ENCODE assay signal across 24 cellular contexts in the genomic region with DNA sequence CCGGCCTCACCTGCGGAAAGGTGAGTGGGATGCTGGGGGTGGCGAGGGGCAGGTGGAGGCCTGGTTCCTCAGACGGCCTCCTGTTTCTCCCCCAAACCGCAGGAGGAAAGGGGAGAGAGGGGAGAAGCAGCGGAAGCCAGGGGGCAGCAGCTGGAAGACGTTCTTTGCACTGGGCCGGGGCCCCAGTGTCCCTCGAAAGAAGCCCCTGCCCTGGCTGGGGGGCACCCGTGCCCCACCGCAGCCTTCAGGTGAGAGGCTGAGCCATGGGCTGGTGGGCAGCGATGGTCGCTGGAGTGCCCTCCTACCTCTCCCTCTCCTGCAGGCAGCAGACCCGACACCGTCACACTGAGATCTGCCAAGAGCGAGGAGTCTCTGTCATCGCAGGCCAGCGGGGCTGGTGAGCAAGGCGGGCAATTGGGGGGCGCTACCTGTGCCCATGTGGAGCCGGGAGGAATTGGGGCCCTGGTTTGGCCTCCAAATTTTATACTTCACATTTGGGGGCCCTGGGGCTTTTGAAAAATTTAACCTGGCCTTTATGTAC. TPM values are rescaled to one million over a fixed set of nuclear protein-coding genes. Genes with fewer than 3 reads are reported as not detected.
DNase-seq lines count a peak whose midpoint lies in the region; ATAC-seq, FAIRE-seq and TF ChIP-seq lines count a peak whose summit lies in the region.
"Had no signal": no experiment of that assay in that cellular context is flagged by ENCODE, and none has a peak within 500 bp of the region (broad histone marks: within the 10 kb centered on the region; RNA-seq: fewer than 3 reads in every experiment).

No MANE protein-coding gene starts in this region.

- peaks cover 8% of the 10 kb centered on the region; the same call in 1 of the 2 replicates for H3K4me1 ChIP-seq in HUES48 (ENCODE audit: control insufficient read depth, insufficient read depth, low read length)
- H3K4me1 ChIP-seq in H1 (replicated peaks in 1 of 4; ENCODE audit: control insufficient read depth in 3 of 4, insufficient read depth in 4 of 4, low read length in 3 of 4), result peaks cover 0 to 12% (median 4%) of the 10 kb centered on the region in 4 experiments; a peak in 6 of 7 replicates
- H3K4me1 ChIP-seq in iPS-20b (ENCODE audit: insufficient read depth, low read length), result no peaks in the 10 kb centered on the region
- H3K4me1 ChIP-seq in trophoblast cell (ENCODE audit: control insufficient read depth in 1 of 2, insufficient read depth in 2 of 2, low read length in 2 of 2), result peaks cover 0 to 5% of the 10 kb centered on the region in 2 experiments

- peak overlapping the region; percentile 95; the same call in 1 of the 2 replicates for H2BK15ac ChIP-seq in H1 (ENCODE audit: low read length)

- H2BK20ac ChIP-seq in H1 (ENCODE audit: low read length), result no peak overlapping the region

- H3K4me2 ChIP-seq in H1 (ENCODE audit: insufficient read depth in 1 of 2, low read depth in 2 of 2, low read length in 2 of 2) (peak overlapping the region; percentile 67 to 85), trophoblast cell (ENCODE audit: low read length) (peak overlapping the region; percentile 13)
- H3K4me2 ChIP-seq: KMS-11 had no signal

- DNase-seq in H1 (ENCODE audit: low read depth in 1 of 2, low spot score in 2 of 2) (peak in 1 of 2 experiments; percentile 72), trophoblast cell (no peak), amniotic stem cell (lab: John Stamatoyannopoulos, UW) (no peak)
- no peak for DNase-seq in activated T-cell treated with anti-CD3 and anti-CD28 coated beads, Interleukin-2, amount 50 U/mL, for 48 hours
- DNase-seq: C1 segment of cervical spinal cord; CD8-positive, alpha-beta memory T cell; DMS53; EL; MV-4-11; NCI-H1694 treated with DMSO at 0.1 percent for 48 hours; NCI-H748 treated with DMSO at 0.1 percent for 48 hours; NK-92 treated with Interleukin-12 subunit alpha and Interleukin-12 subunit beta, amount 100 ng/mL, for 24 hours had no signal

- H3K23ac ChIP-seq in H1 (ENCODE audit: insufficient read length) (no peak overlapping the region), trophoblast cell (ENCODE audit: low read length) (no peak overlapping the region)

- peak in 2 of 3 experiments; percentile 32 to 40; a peak in 3 of 4 replicates for TF ChIP-seq CTCF in H1 (IDR thresholded peaks at IDR 0.05; ENCODE audit: control extremely low read depth in 1 of 3, insufficient read depth in 1 of 3, low read depth in 1 of 3, low read length in 3 of 3)

- FAIRE-seq in H1 (lab: Jason Lieb, UNC), result no peak
- FAIRE-seq: GM12892, GM18507, H54, HepG2, RCC 7860 had no signal

- peak in 1 of 2 experiments; percentile 10; a peak in 1 of 4 replicates for TF ChIP-seq RAD21 in H1 (IDR thresholded peaks at IDR 0.05 in 1 of 2, conservative IDR thresholded peaks at IDR 0.05 in 1 of 2; ENCODE audit: low read depth in 2 of 2, low read length in 2 of 2)

- peaks cover 11% of the 10 kb centered on the region for H3K23me2 ChIP-seq in H1 (ENCODE audit: low read depth, low read length)

- H3K18ac ChIP-seq in H1 (ENCODE audit: extremely low read depth, low read length) (peak overlapping the region; percentile 87), trophoblast cell (ENCODE audit: low read length) (no peak overlapping the region)

- H2AFZ ChIP-seq in H1 (ENCODE audit: low read length) (peak overlapping the region; percentile 50; the same call in 1 of the 2 replicates), trophoblast cell (ENCODE audit: insufficient read depth, low read length, poor library complexity) (no peak overlapping the region)

- H2BK12ac ChIP-seq in H1 (ENCODE audit: low read depth, low read length) (no peak overlapping the region), trophoblast cell (ENCODE audit: low read length) (no peak overlapping the region)

- peak overlapping the region; percentile 69 for H3K4ac ChIP-seq in H1 (replicated peaks; ENCODE audit: insufficient read length, low read depth, low read length)
- H3K4ac ChIP-seq in trophoblast cell (ENCODE audit: low read depth, low read length), result no peak overlapping the region

- no peak for ATAC-seq in GM18861 (IDR thresholded peaks at IDR 0.05; ENCODE audit: unreplicated experiment)
- ATAC-seq: HepG2, Right ventricle myocardium inferior had no signal

- H4K91ac ChIP-seq in H1 (replicated peaks; ENCODE audit: insufficient read length, low read length) (peak overlapping the region; percentile 81), trophoblast cell (ENCODE audit: low read depth, low read length) (no peak overlapping the region)

- H3K27me3 ChIP-seq in HUES48 (ENCODE audit: control insufficient read depth, insufficient read depth, low read length) (no peaks in the 10 kb centered on the region), H1 (replicated peaks in 1 of 4; ENCODE audit: control insufficient read depth in 3 of 4, extremely low read depth in 1 of 4, insufficient read depth in 3 of 4, low read length in 3 of 4) (no peaks in the 10 kb centered on the region; a peak in 1 of 7 replicates), iPS-20b (ENCODE audit: insufficient read depth, low read length) (peaks cover 8% of the 10 kb centered on the region), trophoblast cell (ENCODE audit: insufficient read depth, low read length) (no peaks in the 10 kb centered on the region)

- peaks cover 3 to 12% of the 10 kb centered on the region in 2 experiments for H4K20me1 ChIP-seq in H1 (replicated peaks in 1 of 2; ENCODE audit: control insufficient read depth in 1 of 2, insufficient read depth in 2 of 2, low read length in 2 of 2)

- no peak for TF ChIP-seq EP300 in H1 (IDR thresholded peaks at IDR 0.05; ENCODE audit: borderline replicate concordance in 1 of 2, low read depth in 2 of 2, low read length in 2 of 2)

- peak overlapping the region; percentile 29 for H4K5ac ChIP-seq in H1 (ENCODE audit: insufficient read length, low read depth, low read length)

- H2BK5ac ChIP-seq in H1 (ENCODE audit: low read depth, low read length), result no peak overlapping the region; the same call in 1 of the 2 replicates
- H2BK5ac ChIP-seq in trophoblast cell (ENCODE audit: low read depth, low read length, poor library complexity), result no peak overlapping the region

- H3K36me3 ChIP-seq in HUES48 (ENCODE audit: control insufficient read depth, insufficient read depth, low read length), result no peaks in the 10 kb centered on the region
- H3K36me3 ChIP-seq in H1 (ENCODE audit: control insufficient read depth in 2 of 4, insufficient read depth in 4 of 4, low read length in 3 of 4), result no peaks in the 10 kb centered on the region
- no peaks in the 10 kb centered on the region for H3K36me3 ChIP-seq in iPS-20b (ENCODE audit: insufficient read depth, low read depth, low read length)
- peaks cover 11 to 15% of the 10 kb centered on the region in 2 experiments for H3K36me3 ChIP-seq in trophoblast cell (ENCODE audit: control insufficient read depth in 1 of 2, insufficient read depth in 2 of 2, low read length in 2 of 2)

- 15% methylated on average over 20 of the region's 21 CpGs; no CpG with 5 or more reads in 1 of the 2 experiments for WGBS in H1 (ENCODE audit: extremely low coverage in 1 of 2, insufficient coverage in 1 of 2, insufficient read length in 1 of 2, insufficient replicate concordance in 2 of 2, low coverage in 1 of 2, low lambda C conversion rate in 2 of 2, missing lambda C conversion rate in 1 of 2), 2 experiments
- no CpG with 5 or more reads among the region's 21 CpGs for WGBS in trophoblast cell (ENCODE audit: extremely low coverage, insufficient coverage, insufficient read length)

- no peaks in the 10 kb centered on the region for H3K79me1 ChIP-seq in H1 (ENCODE audit: low read depth, low read length)
- H3K79me1 ChIP-seq in trophoblast cell (ENCODE audit: low read length), result no peaks in the 10 kb centered on the region

- no peak overlapping the region for H4K12ac ChIP-seq in trophoblast cell (ENCODE audit: low read depth, low read length)

- POLR2A ChIA-PET in H1 (lab: Charles Lee; ENCODE audit: partially characterized antibody), result interaction anchor here (0.8 to 1.8 kb wide), 8 partner anchors 9 to 54 kb away, joined by 3 to 7 read pairs (median 4); a partner anchor contains a TSS

- peak overlapping the region; percentile 81; the same call in 1 of the 2 replicates for H4K8ac ChIP-seq in H1 (ENCODE audit: extremely low read depth, insufficient read depth, low read length)
- no peak overlapping the region for H4K8ac ChIP-seq in trophoblast cell (ENCODE audit: low read depth, low read length)

- no peak overlapping the region for H3K14ac ChIP-seq in H1 (ENCODE audit: insufficient read length)
- no peak overlapping the region for H3K14ac ChIP-seq in trophoblast cell (ENCODE audit: low read length)

- H3K9ac ChIP-seq in HUES48 (ENCODE audit: low read depth, low read length) (peak overlapping the region; percentile 11; the same call in 1 of the 2 replicates), H1 (replicated peaks in 1 of 4; ENCODE audit: extremely low read depth in 1 of 4, low read depth in 3 of 4, low read length in 3 of 4) (peak overlapping the region in 1 of 4 experiments; percentile 71; a peak in 2 of 7 replicates), iPS-20b (ENCODE audit: low read depth, low read length) (peak overlapping the region; percentile 51; the same call in 1 of the 2 replicates), trophoblast cell (ENCODE audit: low read length) (no peak overlapping the region)
- H3K9ac ChIP-seq: KMS-11 had no signal

- CTCF ChIA-PET in H1 (lab: Charles Lee; ENCODE audit: partially characterized antibody), result interaction anchor here (0.6 to 1.6 kb wide), 12 partner anchors 16 to 156 kb away, joined by 3 to 7 read pairs (median 3); no protein-coding TSS in a partner anchor

- H3K4me3 ChIP-seq in HUES48 (ENCODE audit: low read depth, low read length), result peak overlapping the region; percentile 69
- peak overlapping the region; percentile 42 to 72 (median 66) for H3K4me3 ChIP-seq in H1 (ENCODE audit: extremely low read depth in 1 of 4, insufficient read depth in 2 of 4, low read depth in 3 of 4, low read length in 4 of 4)
- H3K4me3 ChIP-seq in iPS-20b (ENCODE audit: low read length), result peak overlapping the region; percentile 70
- H3K4me3 ChIP-seq in trophoblast cell (ENCODE audit: low read depth, low read length), result peak overlapping the region; percentile 23

- H3K79me2 ChIP-seq in H1 (ENCODE audit: control insufficient read depth in 1 of 2, insufficient read depth in 2 of 2, low read length in 2 of 2) (no peaks in the 10 kb centered on the region), trophoblast cell (ENCODE audit: control insufficient read depth, insufficient read depth, low read length, poor library complexity) (no peaks in the 10 kb centered on the region)

- H2AK5ac ChIP-seq in H1 (ENCODE audit: low read depth, low read length), result no peak overlapping the region
- H2AK5ac ChIP-seq in trophoblast cell (ENCODE audit: low read length), result no peak overlapping the region

- H3K9me3 ChIP-seq in HUES48 (ENCODE audit: control insufficient read depth, insufficient read depth, low read length) (no peaks in the 10 kb centered on the region), H1 (ENCODE audit: insufficient read depth in 2 of 2, low read depth in 1 of 2, low read length in 1 of 2) (no peaks in the 10 kb centered on the region), iPS-20b (ENCODE audit: insufficient read depth, low read depth, low read length) (no peaks in the 10 kb centered on the region), trophoblast cell (ENCODE audit: insufficient read depth, low read depth, low read length) (peaks cover 5% of the 10 kb centered on the region)

- TF ChIP-seq POLR2A in H1 (IDR thresholded peaks at IDR 0.05; ENCODE audit: control extremely low read depth in 1 of 2, low read depth in 2 of 2, low read length in 2 of 2), result no peak

- peak overlapping the region; percentile 77 for H3K56ac ChIP-seq in H1 (replicated peaks; ENCODE audit: insufficient read length, low read depth, low read length)

- H2BK120ac ChIP-seq in H1 (replicated peaks; ENCODE audit: low read depth, low read length) (no peak overlapping the region), trophoblast cell (ENCODE audit: insufficient read depth, low read length, poor library complexity) (no peak overlapping the region)

- no peak overlapping the region for H3K27ac ChIP-seq in HUES48 (ENCODE audit: low read depth, low read length)
- no peak overlapping the region for H3K27ac ChIP-seq in H1 (ENCODE audit: low read depth, low read length)
- no peak overlapping the region for H3K27ac ChIP-seq in iPS-20b (ENCODE audit: low read length)
- H3K27ac ChIP-seq in trophoblast cell (ENCODE audit: low read depth, low read length), result no peak overlapping the region
- H3K27ac ChIP-seq: KMS-11 had no signal

RNA-seq across cellular contexts. Expression of a gene that starts 9.8 kb away (rescaled TPM):
- 25.0 and 25.2 TPM in 2 replicates for total RNA-seq in H1 (2021; fragmentation: NEBNext Ultra II Directional; extraction: Animal tissue kit (Norgen Biotek cat#: 25700))
- 6.5 and 11.2 TPM in 2 replicates for polyA plus RNA-seq in H1 (2011; rRNA removed)
- 5.6 TPM for polyA plus RNA-seq in H1 (2011; cell fraction: cytosol; rRNA removed)
- polyA plus RNA-seq in H1 (2011; cell fraction: nucleus; rRNA removed), result 63.2 TPM
- polyA plus RNA-seq in H1 (2012, experiment 1 of 2), result 16.6 to 27.6 TPM (median 25.0 TPM) in 4 replicates
- polyA plus RNA-seq in H1 (2012, experiment 2 of 2), result 13.4 TPM
- polyA plus RNA-seq in H1 (2013, experiment 1 of 2), result 19.4 TPM
- 18.1 TPM for polyA plus RNA-seq in H1 (2013, experiment 2 of 2)
- 3.9 and 5.8 TPM in 2 replicates for polyA minus RNA-seq in H1 (2011; rRNA and poly(A)+ RNA removed)
- 12.0 TPM for polyA minus RNA-seq in H1 (2011; cell fraction: cytosol; rRNA and poly(A)+ RNA removed)
- 24.6 TPM for polyA minus RNA-seq in H1 (2011; cell fraction: nucleus; rRNA and poly(A)+ RNA removed)
- polyA plus RNA-seq in trophoblast cell (2013), result 12.8 and 12.9 TPM in 2 replicates

RNA-seq across cellular contexts. Expression of a gene that starts 27.2 kb away (rescaled TPM):
- total RNA-seq in H1 (2021; fragmentation: NEBNext Ultra II Directional; extraction: Animal tissue kit (Norgen Biotek cat#: 25700)), result 20.8 and 28.9 TPM in 2 replicates
- 17.8 and 27.8 TPM in 2 replicates for polyA plus RNA-seq in H1 (2011; rRNA removed)
- polyA plus RNA-seq in H1 (2011; cell fraction: cytosol; rRNA removed), result 7.6 TPM
- polyA plus RNA-seq in H1 (2011; cell fraction: nucleus; rRNA removed), result 45.0 TPM
- polyA plus RNA-seq in H1 (2012, experiment 1 of 2), result 16.1 to 23.4 TPM (median 19.6 TPM) in 4 replicates
- polyA plus RNA-seq in H1 (2012, experiment 2 of 2), result 16.3 TPM
- 22.3 TPM for polyA plus RNA-seq in H1 (2013, experiment 1 of 2)
- 21.7 TPM for polyA plus RNA-seq in H1 (2013, experiment 2 of 2)
- polyA minus RNA-seq in H1 (2011; rRNA and poly(A)+ RNA removed), result 15.9 and 27.8 TPM in 2 replicates
- 19.3 TPM for polyA minus RNA-seq in H1 (2011; cell fraction: cytosol; rRNA and poly(A)+ RNA removed)
- polyA minus RNA-seq in H1 (2011; cell fraction: nucleus; rRNA and poly(A)+ RNA removed), result 19.8 TPM
- polyA plus RNA-seq in trophoblast cell (2013), result 32.8 and 34.5 TPM in 2 replicates

RNA-seq across cellular contexts. Expression of a gene that starts 27.5 kb away (rescaled TPM):
- not detected in 2 replicates for total RNA-seq in H1 (2021; fragmentation: NEBNext Ultra II Directional; extraction: Animal tissue kit (Norgen Biotek cat#: 25700))
- not detected in 2 replicates for polyA plus RNA-seq in H1 (2011; rRNA removed)
- polyA plus RNA-seq in H1 (2011; cell fraction: cytosol; rRNA removed), result 0.37 TPM
- polyA plus RNA-seq in H1 (2011; cell fraction: nucleus; rRNA removed), result 0.10 TPM
- polyA plus RNA-seq in H1 (2012, experiment 1 of 2), result not detected in 4 replicates
- not detected for polyA plus RNA-seq in H1 (2012, experiment 2 of 2)
- not detected for polyA plus RNA-seq in H1 (2013, experiment 1 of 2)
- not detected for polyA plus RNA-seq in H1 (2013, experiment 2 of 2)
- polyA minus RNA-seq in H1 (2011; rRNA and poly(A)+ RNA removed), result not detected in 2 replicates
- polyA minus RNA-seq in H1 (2011; cell fraction: cytosol; rRNA and poly(A)+ RNA removed), result not detected
- polyA minus RNA-seq in H1 (2011; cell fraction: nucleus; rRNA and poly(A)+ RNA removed), result not detected
- not detected in 2 replicates for polyA plus RNA-seq in trophoblast cell (2013)
- total RNA-seq: CD8-positive, alpha-beta memory T cell; NCI-H460; OCI-LY7; Right ventricle myocardium inferior had no signal
- polyA plus RNA-seq: CD8-positive, alpha-beta memory T cell had no signal

RNA-seq across cellular contexts. Expression of a gene that starts 28.3 kb away (rescaled TPM):
- 0.44 TPM in 1 of 2 replicates, not detected in the other for total RNA-seq in H1 (2021; fragmentation: NEBNext Ultra II Directional; extraction: Animal tissue kit (Norgen Biotek cat#: 25700))
- polyA plus RNA-seq in H1 (2011; rRNA removed), result 0.91 and 1.6 TPM in 2 replicates
- 0.69 TPM for polyA plus RNA-seq in H1 (2011; cell fraction: cytosol; rRNA removed)
- 1.1 TPM for polyA plus RNA-seq in H1 (2011; cell fraction: nucleus; rRNA removed)
- 2.2 to 2.9 TPM (median 2.2 TPM) in 4 replicates for polyA plus RNA-seq in H1 (2012, experiment 1 of 2)
- polyA plus RNA-seq in H1 (2012, experiment 2 of 2), result 2.1 TPM
- 1.6 TPM for polyA plus RNA-seq in H1 (2013, experiment 1 of 2)
- 1.3 TPM for polyA plus RNA-seq in H1 (2013, experiment 2 of 2)
- polyA minus RNA-seq in H1 (2011; rRNA and poly(A)+ RNA removed), result 0.27 and 0.50 TPM in 2 replicates
- 1.5 TPM for polyA minus RNA-seq in H1 (2011; cell fraction: cytosol; rRNA and poly(A)+ RNA removed)
- polyA minus RNA-seq in H1 (2011; cell fraction: nucleus; rRNA and poly(A)+ RNA removed), result 2.1 TPM
- 6.1 and 6.9 TPM in 2 replicates for polyA plus RNA-seq in trophoblast cell (2013)
- total RNA-seq: CD8-positive, alpha-beta memory T cell; HepG2 had no signal
- polyA plus RNA-seq: CD8-positive, alpha-beta memory T cell had no signal

RNA-seq across cellular contexts. Expression of a gene that starts 36.8 kb away (rescaled TPM):
- 2.9 and 3.8 TPM in 2 replicates for total RNA-seq in H1 (2021; fragmentation: NEBNext Ultra II Directional; extraction: Animal tissue kit (Norgen Biotek cat#: 25700))
- 8.5 and 9.8 TPM in 2 replicates for polyA plus RNA-seq in H1 (2011; rRNA removed)
- polyA plus RNA-seq in H1 (2011; cell fraction: cytosol; rRNA removed), result 3.8 TPM
- 9.2 TPM for polyA plus RNA-seq in H1 (2011; cell fraction: nucleus; rRNA removed)
- polyA plus RNA-seq in H1 (2012, experiment 1 of 2), result 5.4 to 8.1 TPM (median 6.1 TPM) in 4 replicates
- 11.4 TPM for polyA plus RNA-seq in H1 (2012, experiment 2 of 2)
- 3.7 TPM for polyA plus RNA-seq in H1 (2013, experiment 1 of 2)
- 3.0 TPM for polyA plus RNA-seq in H1 (2013, experiment 2 of 2)
- 3.7 and 4.2 TPM in 2 replicates for polyA minus RNA-seq in H1 (2011; rRNA and poly(A)+ RNA removed)
- polyA minus RNA-seq in H1 (2011; cell fraction: cytosol; rRNA and poly(A)+ RNA removed), result 8.3 TPM
- 2.6 TPM for polyA minus RNA-seq in H1 (2011; cell fraction: nucleus; rRNA and poly(A)+ RNA removed)
- polyA plus RNA-seq in trophoblast cell (2013), result 32.8 and 34.2 TPM in 2 replicates
